Comparison of ENCODE assay signal across 11 cellular contexts in genomic region chr22:17753401-17753989, GRCh38. TPM values are rescaled to one million over a fixed set of nuclear protein-coding genes. Genes with fewer than 3 reads are reported as not detected.
A peak's percentile ranks its signal among the peaks of the same experiment; 100 is the strongest.
DNase-seq lines count a peak whose midpoint lies in the region; ATAC-seq and TF ChIP-seq lines count a peak whose summit lies in the region.
"Had no signal": no experiment of that assay in that cellular context is flagged by ENCODE, and none has a peak within 500 bp of the region (broad histone marks: within the 10 kb centered on the region; RNA-seq: fewer than 3 reads in every experiment).

No MANE protein-coding gene starts in this region.

- no peaks in the 10 kb centered on the region for H3K9me3 ChIP-seq in PC-3 (ENCODE audit: low read length)
- H3K9me3 ChIP-seq: ovary, SK-N-SH had no signal

- H3K27me3 ChIP-seq in PC-3 (ENCODE audit: low read length) (no peaks in the 10 kb centered on the region), mesendoderm (ENCODE audit: insufficient read depth, low read length, poor library complexity) (no peaks in the 10 kb centered on the region)
- H3K27me3 ChIP-seq: ovary had no signal

- H2BK5ac ChIP-seq in mesendoderm (ENCODE audit: low read length), result no peak overlapping the region

- no peak overlapping the region for H2BK120ac ChIP-seq in mesendoderm (ENCODE audit: low read depth, low read length)

- H3K4me1 ChIP-seq in PC-3 (ENCODE audit: insufficient read depth, low read length) (peaks cover 9% of the 10 kb centered on the region; the same call in 1 of the 2 replicates), mesendoderm (ENCODE audit: control insufficient read depth, low read depth, low read length) (no peaks in the 10 kb centered on the region)

- H3K27ac ChIP-seq in PC-3 (ENCODE audit: low read length), result peak overlapping the region; percentile 30; the same call in 1 of the 2 replicates
- no peak overlapping the region for H3K27ac ChIP-seq in mesendoderm (ENCODE audit: low read depth, low read length)
- H3K27ac ChIP-seq: ovary had no signal

- peak overlapping the region; percentile 22; the same call in 1 of the 2 replicates for H3K4me2 ChIP-seq in PC-3 (ENCODE audit: low read length)
- no peak overlapping the region for H3K4me2 ChIP-seq in mesendoderm (ENCODE audit: low read length)
- H3K4me2 ChIP-seq: SK-N-SH had no signal

- H3K18ac ChIP-seq in mesendoderm (ENCODE audit: low read length), result no peak overlapping the region

- no TSS peak for BruUV-seq in PC-3 (replicated peaks; lab: Mats Ljungman, UMichigan)

- no CpG with 5 or more reads among the region's 13 CpGs for WGBS in mesendoderm (ENCODE audit: extremely low coverage, insufficient coverage, low lambda C conversion rate)

- peak; percentile 32 for DNase-seq in GM13976 (ENCODE audit: low spot score)
- peak; percentile 48 for DNase-seq in PC-3
- peak; percentile 80 for DNase-seq in fibroblast of mammary gland (ENCODE audit: low read depth)
- peak; percentile 37 for DNase-seq in stromal cell of bone marrow (ENCODE audit: low read depth)
- DNase-seq in NCI-H1417 treated with DMSO at 0.1 percent for 48 hours (lab: John Stamatoyannopoulos, UW), result no peak
- no peak for DNase-seq in mesendoderm
- DNase-seq in foreskin melanocyte, result no peak
- DNase-seq: C1 segment of cervical spinal cord, MM.1S, SK-N-SH had no signal

- no peaks in the 10 kb centered on the region for H3F3A ChIP-seq in PC-3 (ENCODE audit: low read length, unreplicated experiment)

- no peak overlapping the region for H4K8ac ChIP-seq in mesendoderm (ENCODE audit: low read depth, low read length)

- no peak for TF ChIP-seq CTCF in GM13976 (IDR thresholded peaks at IDR 0.05; ENCODE audit: borderline replicate concordance, control extremely low read depth, extremely low read depth, insufficient read depth, missing control alignments)
- no peak for TF ChIP-seq CTCF in PC-3 (conservative IDR thresholded peaks at IDR 0.05; ENCODE audit: low read depth, low read length)
- no peak for TF ChIP-seq CTCF in fibroblast of mammary gland (conservative IDR thresholded peaks at IDR 0.05; ENCODE audit: control insufficient read depth, insufficient read depth, low read depth, low read length)

- H3K79me2 ChIP-seq in PC-3 (ENCODE audit: low read length) (no peaks in the 10 kb centered on the region), mesendoderm (ENCODE audit: control insufficient read depth, insufficient read depth, low read length) (peaks cover 2% of the 10 kb centered on the region)

- H3K36me3 ChIP-seq in PC-3 (ENCODE audit: low read depth, low read length), result no peaks in the 10 kb centered on the region
- no peaks in the 10 kb centered on the region for H3K36me3 ChIP-seq in mesendoderm (ENCODE audit: control insufficient read depth, insufficient read depth, low read length)
- H3K36me3 ChIP-seq: ovary had no signal

- no peak overlapping the region for H3K4me3 ChIP-seq in PC-3 (ENCODE audit: low read length)
- H3K4me3 ChIP-seq in fibroblast of mammary gland (ENCODE audit: control insufficient read depth, low read depth, low read length), result no peak overlapping the region
- H3K4me3 ChIP-seq in mesendoderm (ENCODE audit: low read length), result no peak overlapping the region
- H3K4me3 ChIP-seq: ovary had no signal

- no peak overlapping the region for H3K4ac ChIP-seq in mesendoderm (ENCODE audit: low read depth, low read length)

- H3K23ac ChIP-seq in mesendoderm (ENCODE audit: low read length), result no peak overlapping the region

- no peak overlapping the region for H4K5ac ChIP-seq in mesendoderm (ENCODE audit: low read length)

- ATAC-seq in PC-3, result peak; percentile 68

- H3K56ac ChIP-seq in mesendoderm (ENCODE audit: low read length), result no peak overlapping the region

- intact Hi-C loops in PC-3 (cut with micrococcal nuclease), result no loop called here

- in situ Hi-C loops in GM13976 (cut with MboI; ENCODE audit: low sequenced_read_pairs, unreplicated experiment), result loop anchor here (10.0 kb wide), 1 partner anchor 59 kb away; no protein-coding TSS in a partner anchor

- POLR2A ChIA-PET in PC-3 (lab: Charles Lee; ENCODE audit: unreplicated experiment), result no interaction called here

- no peak overlapping the region for H2BK15ac ChIP-seq in mesendoderm (replicated peaks; ENCODE audit: low read depth)

- H2AK5ac ChIP-seq in mesendoderm (ENCODE audit: low read length), result no peak overlapping the region

- H2AFZ ChIP-seq in PC-3 (ENCODE audit: low read length), result no peak overlapping the region

- H3K9ac ChIP-seq in PC-3 (ENCODE audit: low read length), result no peak overlapping the region
- no peak overlapping the region for H3K9ac ChIP-seq in mesendoderm (ENCODE audit: low read length)
- H3K9ac ChIP-seq: SK-N-SH had no signal

- H3K9me2 ChIP-seq in PC-3 (replicated peaks; ENCODE audit: low read length), result no peaks in the 10 kb centered on the region
- H3K9me2 ChIP-seq: SK-N-SH had no signal

- H3K79me1 ChIP-seq in mesendoderm (ENCODE audit: low read length), result peaks cover 2% of the 10 kb centered on the region

- CTCF ChIA-PET in PC-3 (lab: Charles Lee), result no interaction called here

- no peaks in the 10 kb centered on the region for H4K20me1 ChIP-seq in PC-3 (ENCODE audit: low read length)

RNA-seq across cellular contexts. Expression of gene BID, which starts 20.8 kb away (rescaled TPM):
- 123 and 129 TPM in 2 replicates for total RNA-seq in PC-3 (2014; rRNA removed)
- polyA plus RNA-seq in mesendoderm (2013, experiment 1 of 2), result 59.6 TPM
- 60.0 TPM for polyA plus RNA-seq in mesendoderm (2013, experiment 2 of 2)

Comparison
In these comparisons a context has a peak if more than half of its experiments do, and no peak if none do; other contexts are left out.
1. DNase-seq: peak in GM13976 (single experiment), PC-3 (single experiment), fibroblast of mammary gland (single experiment) and stromal cell of bone marrow (single experiment); none in NCI-H1417 treated with DMSO at 0.1 percent for 48 hours (single experiment), mesendoderm (single experiment) and foreskin melanocyte (single experiment).